8 cellular contexts compared by ENCODE assay signal in the genomic region with DNA sequence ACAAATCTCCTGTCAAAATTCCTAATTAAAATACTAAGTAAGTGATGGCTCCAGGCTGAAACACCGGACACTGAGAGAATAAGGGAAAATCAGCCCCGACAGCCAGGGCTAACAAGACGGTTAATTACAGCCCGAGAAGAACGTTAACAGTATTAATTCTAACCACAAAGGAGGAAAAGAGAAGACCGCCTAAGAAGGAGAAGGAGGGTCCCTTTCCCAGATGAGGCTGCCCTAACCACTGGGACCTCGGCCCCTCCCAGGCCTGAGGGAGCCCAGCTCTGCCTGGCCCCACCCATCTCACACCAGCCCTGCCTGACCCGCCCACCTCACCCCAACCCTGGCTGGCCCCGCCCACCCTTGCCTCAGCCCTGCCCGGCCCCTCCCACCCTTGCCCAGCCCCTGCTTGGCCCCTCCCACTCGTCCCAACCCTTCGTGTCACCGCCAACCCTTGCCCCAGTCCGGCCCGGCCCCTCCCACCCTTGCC. TPM values are rescaled to one million over a fixed set of nuclear protein-coding genes. Genes with fewer than 3 reads are reported as not detected.
A peak's percentile ranks its signal among the peaks of the same experiment; 100 is the strongest.
DNase-seq lines count a peak whose midpoint lies in the region; ATAC-seq lines count a peak whose summit lies in the region.

No MANE protein-coding gene starts in this region.

- DNase-seq in GF-D8 (lab: John Stamatoyannopoulos, UW) (peak; percentile 86), M059J (ENCODE audit: low read depth) (peak; percentile 39), foreskin melanocyte (peak; percentile 68)
- peak; percentile 85 for DNase-seq in activated CD4-positive, alpha-beta memory T cell treated with anti-CD3 and anti-CD28 coated beads for 36 hours

- POLR2A ChIA-PET in activated CD4-positive, alpha-beta memory T cell treated with anti-CD3 and anti-CD28 coated beads for 36 hours (lab: Charles Lee): interaction anchor here (1.3 kb wide), 2 partner anchors 17 to 57 kb away, joined by 3 read pairs; no protein-coding TSS in a partner anchor

- peak overlapping the region; percentile 80 to 99 (median 94) for H3K27ac ChIP-seq in skin epidermis

- H3K27me3 Mint-ChIP-seq in activated CD4-positive, alpha-beta memory T cell treated with anti-CD3 and anti-CD28 coated beads for 36 hours: no peaks in the 10 kb centered on the region

- H3K4me3 ChIP-seq in skin epidermis: no peak overlapping the region

- H3K36me3 Mint-ChIP-seq in activated CD4-positive, alpha-beta memory T cell treated with anti-CD3 and anti-CD28 coated beads for 36 hours: no peaks in the 10 kb centered on the region

- ATAC-seq in HG03460 (IDR thresholded peaks at IDR 0.05; ENCODE audit: unreplicated experiment) (no peak), GM18498 (IDR thresholded peaks at IDR 0.05; ENCODE audit: unreplicated experiment) (no peak), GM18517 (IDR thresholded peaks at IDR 0.05; ENCODE audit: unreplicated experiment) (no peak)

- peaks cover 35% of the 10 kb centered on the region for H3K4me1 Mint-ChIP-seq in activated CD4-positive, alpha-beta memory T cell treated with anti-CD3 and anti-CD28 coated beads for 36 hours (ENCODE audit: low read depth)

- CTCF ChIA-PET in activated CD4-positive, alpha-beta memory T cell treated with anti-CD3 and anti-CD28 coated beads for 36 hours (lab: Charles Lee): no interaction called here

- H3K9me3 Mint-ChIP-seq in activated CD4-positive, alpha-beta memory T cell treated with anti-CD3 and anti-CD28 coated beads for 36 hours: no peaks in the 10 kb centered on the region

- intact Hi-C loops in activated CD4-positive, alpha-beta memory T cell treated with anti-CD3 and anti-CD28 coated beads for 36 hours (cut with micrococcal nuclease): loop anchor here (5.0 kb wide), 3 partner anchors 216 to 944 kb away; a partner anchor contains a TSS

- H3K4me3 Mint-ChIP-seq in activated CD4-positive, alpha-beta memory T cell treated with anti-CD3 and anti-CD28 coated beads for 36 hours: peak overlapping the region; percentile 67

- peak overlapping the region; percentile 94 for H3K27ac Mint-ChIP-seq in activated CD4-positive, alpha-beta memory T cell treated with anti-CD3 and anti-CD28 coated beads for 36 hours

RNA-seq across cellular contexts. Expression of a gene that starts 51.3 kb away (rescaled TPM):
- total RNA-seq in M059J (2014; rRNA removed; shearing (Covaris generic)): 1.2 and 5.3 TPM in 2 replicates
- 1 to 10 TPM; 3.0 to 3.1 TPM for total RNA-seq in activated CD4-positive, alpha-beta memory T cell treated with anti-CD3 and anti-CD28 coated beads for 36 hours
